8 cellular contexts compared by ENCODE assay signal in the genomic region with DNA sequence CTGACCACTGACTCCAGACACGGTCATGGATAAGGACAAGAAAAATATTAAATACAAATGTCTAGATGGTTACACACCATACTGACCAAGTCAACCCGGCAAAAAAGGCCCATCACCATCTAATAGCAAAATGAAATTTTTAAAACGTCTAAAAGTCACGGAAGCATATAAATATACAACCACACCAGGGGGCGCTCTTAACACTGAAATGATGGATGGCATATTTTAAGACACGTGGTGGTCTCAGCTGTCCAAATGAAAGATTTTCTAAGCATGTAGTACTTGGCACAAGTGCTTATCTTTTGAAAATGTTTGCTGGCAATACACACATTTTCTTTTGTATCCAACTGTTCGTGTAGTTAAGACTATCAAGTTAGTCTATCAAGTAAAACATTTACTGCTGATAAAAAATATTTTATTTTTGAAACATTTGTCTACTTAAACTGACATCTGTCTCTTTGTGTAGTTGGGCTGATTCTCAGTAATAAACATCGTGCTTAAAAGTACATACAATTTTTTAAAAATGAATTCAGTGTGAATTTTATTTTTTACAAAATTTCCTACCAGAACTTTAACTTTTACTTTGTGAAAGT.
DNase-seq lines count a peak whose midpoint lies in the region; ATAC-seq, FAIRE-seq and TF ChIP-seq lines count a peak whose summit lies in the region.

No MANE protein-coding gene starts in this region.

- POLR2A ChIA-PET in CD4-positive, alpha-beta T cell (lab: Charles Lee): no interaction called here
- POLR2A ChIA-PET in K562 (lab: Yijun Ruan, JAX): no interaction called here

- no peak for TF ChIP-seq POLR2A in K562 (conservative IDR thresholded peaks at IDR 0.05)

- H3K36me3 ChIP-seq in SJSA1 (no peaks in the 10 kb centered on the region), K562 (ENCODE audit: control insufficient read depth, insufficient read depth, low read length) (no peaks in the 10 kb centered on the region)

- H3K9me1 ChIP-seq in K562 (ENCODE audit: control insufficient read depth, insufficient read depth, low read length): no peaks in the 10 kb centered on the region

- WGBS in K562 (ENCODE audit: insufficient coverage, low coverage, missing lambda C conversion rate): 0% methylated on average over 8 of the region's 8 CpGs

- BruUV-seq in K562 (replicated peaks; lab: Mats Ljungman, UMichigan): no TSS peak

- H3K4me1 Mint-ChIP-seq in CD4-positive, alpha-beta T cell (ENCODE audit: low read depth): no peaks in the 10 kb centered on the region

- DNase-seq in CD4-positive, alpha-beta T cell: peak in 2 of 10 experiments; percentile 2 to 4
- DNase-seq in KBM-7 (peak; percentile 63), SJSA1 (ENCODE audit: low read depth in 1 of 2, low spot score in 2 of 2) (peak; percentile 7 to 37), K562 (ENCODE audit: extremely low read depth in 1 of 4, low spot score in 3 of 4) (peak; percentile 21 to 68 (median 24)), left lobe of liver (ENCODE audit: low spot score) (no peak), 8988T (no peak)
- DNase-seq in stimulated activated CD8-positive, alpha-beta memory T cell treated with anti-CD3 and anti-CD28 coated beads, Interleukin-4, amount 100 ng/mL, for 48 hours: peak; percentile 72

- H2AFZ ChIP-seq in K562 (ENCODE audit: low read depth, low read length): no peak overlapping the region

- no peak for FAIRE-seq in K562 (lab: Jason Lieb, UNC)

- peak; percentile 51 to 72 for TF ChIP-seq RAD21 in K562 (CRISPR knock-in tag; conservative IDR thresholded peaks at IDR 0.05 in 1 of 2, IDR thresholded peaks at IDR 0.05 in 1 of 2)

- no peaks in the 10 kb centered on the region for H3K27me3 Mint-ChIP-seq in CD4-positive, alpha-beta T cell

- CTCF ChIA-PET in CD4-positive, alpha-beta T cell (lab: Charles Lee): no interaction called here
- CTCF ChIA-PET in K562 (lab: Yijun Ruan, JAX; ENCODE audit: low intra/inter-chr PET ratio): interaction anchor here (2.3 kb wide), 1 partner anchor 540 kb away, joined by 12 read pairs; no protein-coding TSS in a partner anchor

- H3K9ac ChIP-seq in K562 (ENCODE audit: insufficient read depth in 1 of 2, low read depth in 2 of 2, low read length in 2 of 2): no peak overlapping the region

- H3K4me2 ChIP-seq in K562 (ENCODE audit: insufficient read depth, low read length): no peak overlapping the region

- no peak overlapping the region for H3K27ac Mint-ChIP-seq in CD4-positive, alpha-beta T cell

- peak; percentile 40 for TF ChIP-seq CTCF in CD4-positive, alpha-beta T cell (IDR thresholded peaks at IDR 0.05)
- TF ChIP-seq CTCF in K562 (IDR thresholded peaks at IDR 0.05 in 2 of 3, conservative IDR thresholded peaks at IDR 0.05 in 1 of 3; ENCODE audit: insufficient read depth in 2 of 3, low read depth in 1 of 3, low read length in 3 of 3): peak; percentile 37 to 61 (median 57); a peak in 5 of 6 replicates

- H3K27ac ChIP-seq in CD4-positive, alpha-beta T cell (ENCODE audit: low read depth, low read length): no peak overlapping the region
- H3K27ac ChIP-seq in SJSA1 (no peak overlapping the region), K562 (ENCODE audit: extremely low read depth, low read depth, low read length) (no peak overlapping the region)

- no peak overlapping the region for H3K4me3 Mint-ChIP-seq in CD4-positive, alpha-beta T cell

- H3K9me3 Mint-ChIP-seq in CD4-positive, alpha-beta T cell: no peaks in the 10 kb centered on the region

- intact Hi-C loops in CD4-positive, alpha-beta T cell (cut with DNase I, micrococcal nuclease): loop anchor here (5.0 to 10.0 kb wide), 4 partner anchors 188 to 1090 kb away; a partner anchor contains a TSS
- intact Hi-C loops in K562 (cut with micrococcal nuclease): loop anchor here (1.0 to 10.0 kb wide), 3 partner anchors 278 to 1090 kb away; no protein-coding TSS in a partner anchor

- no peak for TF ChIP-seq EP300 in K562 (IDR thresholded peaks at IDR 0.05; ENCODE audit: low read length)

- in situ Hi-C loops in KBM-7 (cut with MboI; ENCODE audit: low pct_unique_long_range_greater_than_20kb, low sequenced_read_pairs) (no loop called here), K562 (cut with MboI) (loop anchor here (25.0 kb wide), 1 partner anchor 543 kb away; no protein-coding TSS in a partner anchor)

- H3K4me3 ChIP-seq in SJSA1 (no peak overlapping the region), K562 (no peak overlapping the region)

- H3K27me3 ChIP-seq in CD4-positive, alpha-beta T cell (ENCODE audit: control insufficient read depth, insufficient read depth, low read length): no peaks in the 10 kb centered on the region
- H3K27me3 ChIP-seq in SJSA1 (replicated peaks) (no peaks in the 10 kb centered on the region), K562 (ENCODE audit: control insufficient read depth in 2 of 2, insufficient read depth in 2 of 2, low read length in 2 of 2) (no peaks in the 10 kb centered on the region)

- ATAC-seq in CD4-positive, alpha-beta T cell (ENCODE audit: poor library complexity): no peak
- ATAC-seq in GM18909 (IDR thresholded peaks at IDR 0.05; ENCODE audit: poor library complexity, unreplicated experiment) (peak; percentile 74), K562 (0 out of 3 replicates have a peak, but pooled peaks have one; percentile 43), left lobe of liver (peak; percentile 68)

- H3K79me2 ChIP-seq in K562 (ENCODE audit: control insufficient read depth, insufficient read depth, low read length): no peaks in the 10 kb centered on the region

- no peaks in the 10 kb centered on the region for H3K4me1 ChIP-seq in SJSA1 (replicated peaks)
- no peaks in the 10 kb centered on the region for H3K4me1 ChIP-seq in K562 (replicated peaks in 1 of 2; ENCODE audit: control insufficient read depth in 2 of 2, insufficient read depth in 2 of 2, low read length in 2 of 2)

- no peaks in the 10 kb centered on the region for H3K36me3 Mint-ChIP-seq in CD4-positive, alpha-beta T cell (ENCODE audit: low read depth)

- H3K9me3 ChIP-seq in CD4-positive, alpha-beta T cell (ENCODE audit: control insufficient read depth, low read length): no peaks in the 10 kb centered on the region
- H3K9me3 ChIP-seq in SJSA1 (replicated peaks) (no peaks in the 10 kb centered on the region), K562 (replicated peaks; ENCODE audit: control insufficient read depth, insufficient read depth, low read depth, low read length) (no peaks in the 10 kb centered on the region)

- H4K20me1 ChIP-seq in K562 (replicated peaks; ENCODE audit: control insufficient read depth, insufficient read depth, low read length): no peaks in the 10 kb centered on the region

TF ChIP-seq in K562, 482 proteins besides CTCF, POLR2A, EP300 and RAD21 (continues in another document):
- TF ChIP-seq SMC3 (conservative IDR thresholded peaks at IDR 0.05; ENCODE audit: insufficient read depth, low read depth, low read length) (0 out of 2 replicates have a peak, but pooled peaks have one; percentile 35), ZNF184 (CRISPR knock-in tag; IDR thresholded peaks at IDR 0.05) (no peak), ZNF408 (CRISPR knock-in tag; IDR thresholded peaks at IDR 0.05; ENCODE audit: low read depth) (no peak), SMARCA5 (IDR thresholded peaks at IDR 0.05) (no peak)
- TF ChIP-seq, protein P1, sequence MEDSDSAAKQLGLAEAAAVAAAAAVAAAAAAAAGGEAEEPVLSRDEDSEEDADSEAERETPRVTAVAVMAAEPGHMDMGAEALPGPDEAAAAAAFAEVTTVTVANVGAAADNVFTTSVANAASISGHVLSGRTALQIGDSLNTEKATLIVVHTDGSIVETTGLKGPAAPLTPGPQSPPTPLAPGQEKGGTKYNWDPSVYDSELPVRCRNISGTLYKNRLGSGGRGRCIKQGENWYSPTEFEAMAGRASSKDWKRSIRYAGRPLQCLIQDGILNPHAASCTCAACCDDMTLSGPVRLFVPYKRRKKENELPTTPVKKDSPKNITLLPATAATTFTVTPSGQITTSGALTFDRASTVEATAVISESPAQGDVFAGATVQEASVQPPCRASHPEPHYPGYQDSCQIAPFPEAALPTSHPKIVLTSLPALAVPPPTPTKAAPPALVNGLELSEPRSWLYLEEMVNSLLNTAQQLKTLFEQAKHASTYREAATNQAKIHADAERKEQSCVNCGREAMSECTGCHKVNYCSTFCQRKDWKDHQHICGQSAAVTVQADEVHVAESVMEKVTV (CRISPR knock-in tag; IDR thresholded peaks at IDR 0.05): 0 out of 2 replicates have a peak, but pooled peaks have one; percentile 20
- TF ChIP-seq, protein P2, sequence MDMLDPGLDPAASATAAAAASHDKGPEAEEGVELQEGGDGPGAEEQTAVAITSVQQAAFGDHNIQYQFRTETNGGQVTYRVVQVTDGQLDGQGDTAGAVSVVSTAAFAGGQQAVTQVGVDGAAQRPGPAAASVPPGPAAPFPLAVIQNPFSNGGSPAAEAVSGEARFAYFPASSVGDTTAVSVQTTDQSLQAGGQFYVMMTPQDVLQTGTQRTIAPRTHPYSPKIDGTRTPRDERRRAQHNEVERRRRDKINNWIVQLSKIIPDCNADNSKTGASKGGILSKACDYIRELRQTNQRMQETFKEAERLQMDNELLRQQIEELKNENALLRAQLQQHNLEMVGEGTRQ (CRISPR knock-in tag; IDR thresholded peaks at IDR 0.05): peak; percentile 37; the same call in 1 of the 2 replicates

Comparison
In these comparisons a context has a peak if more than half of its experiments do, and no peak if none do; other contexts are left out.
1. DNase-seq: peak in KBM-7 (single experiment), SJSA1 (2 of 2), K562 (4 of 4) and stimulated activated CD8-positive, alpha-beta memory T cell treated with anti-CD3 and anti-CD28 coated beads, Interleukin-4, amount 100 ng/mL, for 48 hours (single experiment); none in left lobe of liver (single experiment) and 8988T (single experiment).